Comparison of ENCODE assay signal across 8 cellular contexts in genomic region chr19:47231215-47232054, GRCh38. TPM values are rescaled to one million over a fixed set of nuclear protein-coding genes. Genes with fewer than 3 reads are reported as not detected.
DNase-seq lines count a peak whose midpoint lies in the region; ATAC-seq and TF ChIP-seq lines count a peak whose summit lies in the region.

No MANE protein-coding gene starts in this region.

- peak overlapping the region in 1 of 2 donors; percentile 50 for H3K27ac ChIP-seq in aorta (ENCODE audit: low read depth in 1 of 2, low read length in 2 of 2)

- peak; percentile 81 for DNase-seq in Ammon's horn (ENCODE audit: low spot score)
- no peak for DNase-seq in LNCaP clone FGC (ENCODE audit: low read depth)
- DNase-seq in T-helper 22 cell (ENCODE audit: low read depth) = peak; percentile 93
- DNase-seq in astrocyte of the cerebellum (ENCODE audit: low read depth) = no peak
- peak; percentile 50 to 81 for DNase-seq in hippocampal formation (lab: John Stamatoyannopoulos, UW)
- no peak for DNase-seq in retinal pigment epithelial cell (ENCODE audit: low read depth)
- peak; percentile 94 to 97 for DNase-seq in aorta

- no peaks in the 10 kb centered on the region for H3K36me3 ChIP-seq in aorta (ENCODE audit: control insufficient read depth in 1 of 2, insufficient read depth in 2 of 2, low read length in 1 of 2)

- peak; percentile 73 for TF ChIP-seq POLR2A in GM19099 (IDR thresholded peaks at IDR 0.05; ENCODE audit: extremely low read depth, insufficient read length, low read depth)

- WGBS in aorta, 2 donors = 7 to 11% methylated on average over 38 to 51 of the region's 51 CpGs

- peak; percentile 77 for ATAC-seq in aorta (ENCODE audit: low FRiP score)

- intact Hi-C loops in aorta (cut with DNase I) = no loop called here

- TF ChIP-seq CTCF in LNCaP clone FGC (IDR thresholded peaks at IDR 0.05; ENCODE audit: control insufficient read depth, extremely low read depth, insufficient read depth) = no peak
- TF ChIP-seq CTCF in astrocyte of the cerebellum (IDR thresholded peaks at IDR 0.05; ENCODE audit: low read depth, low read length, missing control alignments) = no peak
- no peak for TF ChIP-seq CTCF in retinal pigment epithelial cell (conservative IDR thresholded peaks at IDR 0.05; ENCODE audit: low read depth, low read length)

- H3K4me3 ChIP-seq in LNCaP clone FGC (ENCODE audit: low read depth, low read length) (peak overlapping the region; percentile 32; the same call in 1 of the 2 replicates), astrocyte of the cerebellum (ENCODE audit: low read depth, low read length) (peak overlapping the region; percentile 33), retinal pigment epithelial cell (ENCODE audit: low read length) (peak overlapping the region; percentile 52), aorta (ENCODE audit: low read length in 2 of 2) (peak overlapping the region in 1 of 2 donors; percentile 86)

- H3K9me3 ChIP-seq in aorta (ENCODE audit: control insufficient read depth, low read length) = no peaks in the 10 kb centered on the region

- in situ Hi-C loops in astrocyte of the cerebellum (cut with HindIII; ENCODE audit: low sequenced_read_pairs) = no loop called here

- no peaks in the 10 kb centered on the region for H3K27me3 ChIP-seq in aorta (ENCODE audit: control insufficient read depth in 1 of 2, insufficient read depth in 2 of 2, low read length in 1 of 2)

- no peaks in the 10 kb centered on the region for H3K4me1 ChIP-seq in aorta (ENCODE audit: control insufficient read depth in 1 of 2, insufficient read depth in 2 of 2, low read length in 2 of 2)

RNA-seq across cellular contexts. Expression of gene BBC3, which starts 0.4 kb away (rescaled TPM):
- 1 to 10 TPM; 8.0 to 8.6 TPM for total RNA-seq in aorta
- 1 to 10 TPM; 6.1 TPM for polyA plus RNA-seq in aorta

RNA-seq across cellular contexts. Expression of gene CCDC9, which starts 24.9 kb away (rescaled TPM):
- 10 to 100 TPM; 43.4 to 43.8 TPM for total RNA-seq in aorta
- 10 to 100 TPM; 20.7 to 35.8 TPM for polyA plus RNA-seq in aorta

RNA-seq across cellular contexts. Expression of gene INAFM1, which starts 43.2 kb away (rescaled TPM):
- total RNA-seq in aorta = 10 to 100 TPM; 26.2 to 48.0 TPM
- 10 to 100 TPM in 1 of 2 donors, 1 to 10 TPM in 1; 5.4 to 81.7 TPM for polyA plus RNA-seq in aorta

Comparison
In these comparisons a context has a peak if more than half of its experiments do, and no peak if none do; other contexts are left out.
1. DNase-seq: peak in Ammon's horn (single experiment), T-helper 22 cell (single experiment), hippocampal formation (2 of 2) and aorta (2 of 2); none in LNCaP clone FGC (single experiment), astrocyte of the cerebellum (single experiment) and retinal pigment epithelial cell (single experiment).